ENCODE assay signal across 8 cellular contexts in the genomic region with DNA sequence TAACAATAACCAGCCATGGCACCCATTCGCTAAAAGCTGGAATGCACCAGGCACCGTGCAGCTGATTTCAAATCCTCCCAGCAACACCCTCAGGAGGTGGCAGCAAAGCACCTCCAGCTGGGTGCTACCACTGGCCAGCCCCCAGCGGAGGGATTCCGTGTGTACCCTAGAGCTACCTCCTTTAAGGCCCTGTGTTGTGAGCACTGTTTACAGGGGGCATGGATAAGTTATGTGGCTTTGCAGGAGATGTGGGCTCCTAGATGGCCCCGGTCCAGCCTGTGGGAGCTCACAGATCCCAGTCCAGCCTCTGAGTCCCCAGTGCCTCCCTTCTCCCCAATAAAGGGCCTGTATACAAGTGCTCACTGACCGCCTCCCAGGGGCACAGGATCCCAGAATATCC. TPM values are rescaled to one million over a fixed set of nuclear protein-coding genes. Genes with fewer than 3 reads are reported as not detected.
A peak's percentile ranks its signal among the peaks of the same experiment; 100 is the strongest.
DNase-seq lines count a peak whose midpoint lies in the region; ATAC-seq and TF ChIP-seq lines count a peak whose summit lies in the region.

No MANE protein-coding gene starts in this region.

- H3K27me3 ChIP-seq in gastrocnemius medialis = no peaks in the 10 kb centered on the region

- TF ChIP-seq POLR2A in gastrocnemius medialis (IDR thresholded peaks at IDR 0.05) = no peak

- H3K27ac ChIP-seq in gastrocnemius medialis = peak overlapping the region; percentile 70 to 81 (median 79)

- H3K36me3 ChIP-seq in gastrocnemius medialis = peaks cover 0 to 18% of the 10 kb centered on the region in 2 donors

- peaks cover 0 to 12% of the 10 kb centered on the region in 2 donors for H3K4me1 ChIP-seq in gastrocnemius medialis

- ATAC-seq in GM21825 (IDR thresholded peaks at IDR 0.05; ENCODE audit: unreplicated experiment) (peak; percentile 59), esophagus mucosa (peak; percentile 46), gastrocnemius medialis (peak in 1 of 2 donors; percentile 69), HG03457 (IDR thresholded peaks at IDR 0.05; ENCODE audit: unreplicated experiment) (no peak)

- intact Hi-C loops in gastrocnemius medialis (cut with DNase I; ENCODE audit: low total_unique reads) = loop anchor here (5.0 kb wide), 1 partner anchor 39 kb away; no protein-coding TSS in a partner anchor

- peak in 1 of 5 experiments; percentile 31 for TF ChIP-seq CTCF in gastrocnemius medialis (IDR thresholded peaks at IDR 0.05 in 4 of 5, conservative IDR thresholded peaks at IDR 0.05 in 1 of 5)

- peak overlapping the region; percentile 32 to 47 (median 42) for H3K4me3 ChIP-seq in gastrocnemius medialis

- DNase-seq in GM04503 (ENCODE audit: low read depth) (peak; percentile 28), MV-4-11 (lab: John Stamatoyannopoulos, UW) (peak; percentile 81), gastrocnemius medialis (peak in 1 of 2 donors; percentile 32), ecto neural progenitor cell (ENCODE audit: low spot score) (no peak)
- peak; percentile 24 to 44 for DNase-seq in activated CD8-positive, alpha-beta memory T cell treated with anti-CD3 and anti-CD28 coated beads for 4 hours (ENCODE audit: low read depth in 2 of 2)

- in situ Hi-C loops in gastrocnemius medialis (cut with MboI; ENCODE audit: low sequenced_read_pairs in 4 of 4) = no loop called here

- no peaks in the 10 kb centered on the region for H3K9me3 ChIP-seq in gastrocnemius medialis

RNA-seq across cellular contexts. Expression of gene TNRC18, which starts 27.1 kb away (rescaled TPM):
- total RNA-seq in esophagus mucosa (26.2 TPM), gastrocnemius medialis (10 to 100 TPM in 3 of 4 donors, 1 to 10 TPM in 1; 8.7 to 31.2 (median 20.5) TPM)
